ENCODE assay signal across 8 cellular contexts in genomic region chr17:16988749-16989229, GRCh38. TPM values are rescaled to one million over a fixed set of nuclear protein-coding genes. Genes with fewer than 3 reads are reported as not detected.
DNase-seq lines count a peak whose midpoint lies in the region; ATAC-seq, FAIRE-seq and TF ChIP-seq lines count a peak whose summit lies in the region.

No MANE protein-coding gene starts in this region.

- WGBS in hepatocyte (ENCODE audit: low lambda C conversion rate, missing lambda C conversion rate), result 78% methylated on average over 10 of the region's 10 CpGs

- H3K9me2 ChIP-seq in Karpas-422 (replicated peaks; ENCODE audit: insufficient read depth, low read length) (no peaks in the 10 kb centered on the region), hepatocyte (replicated peaks; ENCODE audit: insufficient read depth) (no peaks in the 10 kb centered on the region)

- FAIRE-seq in kidney (lab: Jason Lieb, UNC), result no peak

- no peaks in the 10 kb centered on the region for H3K79me2 ChIP-seq in Karpas-422 (ENCODE audit: low read length)
- H3K79me2 ChIP-seq in hepatocyte, result no peaks in the 10 kb centered on the region

- ATAC-seq in GM19463 (IDR thresholded peaks at IDR 0.05; ENCODE audit: unreplicated experiment), result peak; percentile 0

- H4K20me1 ChIP-seq in Karpas-422 (ENCODE audit: insufficient read depth, low read depth, low read length), result peaks cover 4% of the 10 kb centered on the region; the same call in 1 of the 2 replicates
- no peaks in the 10 kb centered on the region for H4K20me1 ChIP-seq in hepatocyte (ENCODE audit: insufficient read depth, poor library complexity, severe bottlenecking)

- peak overlapping the region; percentile 36 for H3K27ac ChIP-seq in CD4-positive, alpha-beta memory T cell (ENCODE audit: low read depth, low read length)
- no peak overlapping the region for H3K27ac ChIP-seq in Karpas-422 (ENCODE audit: low read length)
- H3K27ac ChIP-seq in hepatocyte, result peak overlapping the region; percentile 48
- no peak overlapping the region for H3K27ac ChIP-seq in kidney (ENCODE audit: low read depth in 2 of 2, low read length in 2 of 2)

- H3K4me3 ChIP-seq in CD4-positive, alpha-beta memory T cell (ENCODE audit: low read length in 2 of 2), result peak overlapping the region; percentile 11 to 20
- H3K4me3 ChIP-seq in Karpas-422 (ENCODE audit: low read length), result peak overlapping the region; percentile 35; the same call in 1 of the 2 replicates
- H3K4me3 ChIP-seq in hepatocyte, result no peak overlapping the region
- H3K4me3 ChIP-seq in kidney (ENCODE audit: low read length in 2 of 2), result no peak overlapping the region

- H3K4me2 ChIP-seq in Karpas-422 (ENCODE audit: low read depth, low read length, poor library complexity, severe bottlenecking) (peak overlapping the region; percentile 57), hepatocyte (no peak overlapping the region)

- H3K9me3 ChIP-seq in CD4-positive, alpha-beta memory T cell (ENCODE audit: control insufficient read depth in 1 of 2, low read length in 2 of 2), result no peaks in the 10 kb centered on the region
- H3K9me3 ChIP-seq in Karpas-422 (ENCODE audit: low read length) (no peaks in the 10 kb centered on the region), hepatocyte (ENCODE audit: low read depth) (no peaks in the 10 kb centered on the region), kidney (ENCODE audit: control insufficient read depth in 1 of 2, low read length in 2 of 2) (no peaks in the 10 kb centered on the region)

- H2AFZ ChIP-seq in Karpas-422 (ENCODE audit: low read length) (no peak overlapping the region), hepatocyte (no peak overlapping the region)

- no peak for DNase-seq in CD4-positive, alpha-beta memory T cell
- DNase-seq in Karpas-422, result no peak
- DNase-seq in hepatocyte (ENCODE audit: low spot score), result no peak
- DNase-seq in NCI-H2029 treated with DMSO at 0.1 percent for 48 hours (lab: John Stamatoyannopoulos, UW), result no peak
- no peak for DNase-seq in kidney
- no peak for DNase-seq in GDM1 (lab: John Stamatoyannopoulos, UW)
- DNase-seq in NCI-H69 (lab: John Stamatoyannopoulos, UW), result no peak

- H3K27ac Mint-ChIP-seq in CD4-positive, alpha-beta memory T cell, result peak overlapping the region; percentile 65 to 97 (median 93)

- H3K9me3 Mint-ChIP-seq in CD4-positive, alpha-beta memory T cell, result peaks cover 0 to 2% (median 0%) of the 10 kb centered on the region in 8 donors

- H3K36me3 Mint-ChIP-seq in CD4-positive, alpha-beta memory T cell, result no peaks in the 10 kb centered on the region

- TF ChIP-seq CTCF in hepatocyte (IDR thresholded peaks at IDR 0.05; ENCODE audit: poor library complexity), result no peak
- TF ChIP-seq CTCF in kidney (IDR thresholded peaks at IDR 0.05; ENCODE audit: borderline replicate concordance, extremely low read depth, insufficient read depth), result no peak

- intact Hi-C loops in CD4-positive, alpha-beta memory T cell (cut with micrococcal nuclease), result no loop called here
- intact Hi-C loops in kidney (cut with DNase I), result no loop called here

- H3K4me1 ChIP-seq in CD4-positive, alpha-beta memory T cell (ENCODE audit: insufficient read depth, low read length), result peaks cover 48% of the 10 kb centered on the region
- peaks cover 40% of the 10 kb centered on the region for H3K4me1 ChIP-seq in Karpas-422 (ENCODE audit: low read length)
- no peaks in the 10 kb centered on the region for H3K4me1 ChIP-seq in hepatocyte (ENCODE audit: insufficient read depth)
- peaks cover 0 to 3% of the 10 kb centered on the region in 2 donors for H3K4me1 ChIP-seq in kidney (ENCODE audit: control insufficient read depth in 1 of 2, insufficient read depth in 1 of 2, low read depth in 1 of 2, low read length in 2 of 2)

- CTCF ChIA-PET in CD4-positive, alpha-beta memory T cell (lab: Charles Lee; ENCODE audit: partially characterized antibody), result interaction anchor here (0.6 to 4.3 kb wide), 5 partner anchors 11 to 452 kb away, joined by 3 to 27 read pairs (median 4); no protein-coding TSS in a partner anchor

- peak overlapping the region; percentile 56 to 85 (median 82) for H3K4me3 Mint-ChIP-seq in CD4-positive, alpha-beta memory T cell

- H3K4me1 Mint-ChIP-seq in CD4-positive, alpha-beta memory T cell, result peaks cover 29 to 43% (median 33%) of the 10 kb centered on the region in 4 donors

- no peaks in the 10 kb centered on the region for H3K36me3 ChIP-seq in CD4-positive, alpha-beta memory T cell (ENCODE audit: insufficient read depth, low read length)
- H3K36me3 ChIP-seq in Karpas-422 (ENCODE audit: insufficient read depth, low read length) (no peaks in the 10 kb centered on the region), hepatocyte (replicated peaks; ENCODE audit: insufficient read depth, low read depth) (no peaks in the 10 kb centered on the region), kidney (ENCODE audit: control insufficient read depth in 1 of 2, insufficient read depth in 2 of 2, low read length in 2 of 2) (no peaks in the 10 kb centered on the region)

- H3K9ac ChIP-seq in Karpas-422 (ENCODE audit: low read length) (peak overlapping the region; percentile 5), kidney (ENCODE audit: low read length in 2 of 2) (no peak overlapping the region)

- no peaks in the 10 kb centered on the region for H3K27me3 ChIP-seq in CD4-positive, alpha-beta memory T cell (ENCODE audit: insufficient read depth, low read length)
- H3K27me3 ChIP-seq in Karpas-422 (ENCODE audit: low read length) (peaks cover 3% of the 10 kb centered on the region; the same call in 1 of the 2 replicates), hepatocyte (no peaks in the 10 kb centered on the region)

- POLR2A ChIA-PET in CD4-positive, alpha-beta memory T cell (lab: Charles Lee; ENCODE audit: partially characterized antibody), result interaction anchor here (0.6 to 1.4 kb wide), 5 partner anchors 12 to 452 kb away, joined by 3 to 4 read pairs (median 4); partner anchors contain the start of gene PLD6

- no peaks in the 10 kb centered on the region for H3K27me3 Mint-ChIP-seq in CD4-positive, alpha-beta memory T cell

RNA-seq across cellular contexts. Expression of gene TNFRSF13B, which starts 16.9 kb away (rescaled TPM):
- not detected for total RNA-seq in CD4-positive, alpha-beta memory T cell
- under 1 TPM in 1 of 2 donors, not detected in 1; 0.78 TPM for polyA plus RNA-seq in CD4-positive, alpha-beta memory T cell
- total RNA-seq in Karpas-422 (2014; rRNA removed; shearing (Covaris generic); ENCODE audit: low replicate concordance), result not detected in 2 replicates
- total RNA-seq in hepatocyte (not detected in 2 replicates), kidney (1.4 TPM)
- polyA plus RNA-seq in hepatocyte (not detected in 2 replicates), kidney (ENCODE audit: insufficient read depth, low read depth, low replicate concordance) (not detected)

RNA-seq across cellular contexts. Expression of gene MPRIP, which starts 53.5 kb away (rescaled TPM):
- total RNA-seq in CD4-positive, alpha-beta memory T cell, result 100 to 1,000 TPM; 250 to 255 TPM
- 10 to 100 TPM; 48.4 to 53.2 TPM for polyA plus RNA-seq in CD4-positive, alpha-beta memory T cell
- 44.1 and 49.3 TPM in 2 replicates for total RNA-seq in Karpas-422 (2014; rRNA removed; shearing (Covaris generic); ENCODE audit: low replicate concordance)
- total RNA-seq in hepatocyte, result 80.1 and 202 TPM in 2 replicates
- 91.7 and 123 TPM in 2 replicates for polyA plus RNA-seq in hepatocyte
- 250 TPM for total RNA-seq in kidney
- polyA plus RNA-seq in kidney (ENCODE audit: insufficient read depth, low read depth, low replicate concordance), result 120 TPM

Comparison
In these comparisons a context has a peak if more than half of its experiments do, and no peak if none do; other contexts are left out.
1. H3K27ac ChIP-seq: peak in CD4-positive, alpha-beta memory T cell (single experiment) and hepatocyte (single experiment); none in Karpas-422 (single experiment) and kidney (0 of 2).
2. H3K4me3 ChIP-seq: peak in CD4-positive, alpha-beta memory T cell (2 of 2) and Karpas-422 (single experiment); none in hepatocyte (single experiment) and kidney (0 of 2).